In the genomic region with DNA sequence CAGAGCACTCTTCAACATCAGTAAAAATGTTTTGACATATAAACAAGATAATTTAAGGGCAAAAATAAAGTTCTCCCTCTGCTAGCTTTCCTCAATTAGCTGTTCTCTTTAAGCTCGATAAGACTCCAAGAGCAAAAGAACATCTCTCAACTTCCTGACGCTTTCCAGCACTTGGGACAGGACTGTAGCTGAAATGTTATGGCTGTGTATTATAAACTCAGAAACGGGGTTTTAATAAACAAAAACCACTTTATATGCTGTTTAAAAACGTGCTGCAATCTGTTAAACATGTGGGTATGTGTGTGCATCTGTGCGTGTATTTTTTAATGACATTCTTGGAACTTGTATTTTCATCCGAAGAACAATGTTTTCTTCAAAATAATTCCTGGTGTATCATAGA, we compare ENCODE assay signal across 17 cellular contexts.
"Had no signal": no experiment of that assay in that cellular context is flagged by ENCODE, and none has a peak within 500 bp of the region (broad histone marks: within the 10 kb centered on the region; RNA-seq: fewer than 3 reads in every experiment).

No MANE protein-coding gene starts in this region.

- DNase-seq: activated CD4-positive, alpha-beta T cell treated with anti-CD3 and anti-CD28 coated beads for 4 hours; activated CD8-positive, alpha-beta memory T cell treated with anti-CD3 and anti-CD28 coated beads, Interleukin-2, amount 50 U/mL, for 4 hours; activated CD8-positive, alpha-beta T cell treated with anti-CD3 and anti-CD28 coated beads for 36 hours; activated naive CD8-positive, alpha-beta T cell treated with anti-CD3 and anti-CD28 coated beads, Interleukin-2, amount 50 U/mL, for 24 hours; activated T-cell treated with anti-CD3 and anti-CD28 coated beads, Interleukin-2, amount 50 U/mL, for 72 hours; amygdala; MM.1S; NCI-H1105; NCI-H1436; NCI-H187; NCI-H2081; NCI-H510A treated with DMSO at 0.1 percent for 48 hours; NCI-H69; SHP77 treated with DMSO at 0.1 percent for 48 hours had no signal

- FAIRE-seq: astrocyte had no signal

- ATAC-seq: activated CD4-positive, CD25-positive, alpha-beta regulatory T cell treated with anti-CD3 and anti-CD28 coated beads, Interleukin-2, amount 50 U/mL, for 24 hours; activated CD8-positive, alpha-beta T cell treated with anti-CD3 and anti-CD28 coated beads for 36 hours; activated naive CD4-positive, alpha-beta T cell treated with anti-CD3 and anti-CD28 coated beads, Interleukin-2, amount 50 U/mL, for 72 hours; activated naive CD8-positive, alpha-beta T cell treated with anti-CD3 and anti-CD28 coated beads, Interleukin-2, amount 50 U/mL, for 24 hours; activated T-cell treated with anti-CD3 and anti-CD28 coated beads, Interleukin-2, amount 50 U/mL, for 72 hours had no signal
